Comparison of ENCODE assay signal across 1 cellular context in the genomic region with DNA sequence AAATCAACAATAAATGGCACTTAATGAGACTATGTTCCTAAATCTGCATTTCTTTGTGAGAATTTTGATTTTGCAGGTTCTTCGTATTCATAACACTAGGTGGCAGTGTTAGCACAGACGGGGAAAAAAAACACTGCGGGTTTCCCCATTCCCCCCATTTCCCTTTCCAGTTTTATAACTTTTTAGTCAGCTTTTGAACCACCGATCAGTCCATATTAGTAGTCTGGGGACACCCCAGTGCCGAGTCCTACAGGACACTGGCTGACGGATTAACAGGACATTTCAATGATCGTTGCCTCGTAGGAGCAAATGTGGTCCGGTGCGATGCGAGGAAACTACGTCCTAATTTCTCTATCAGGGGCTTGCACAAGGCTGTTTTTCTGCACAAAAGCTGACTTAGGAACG.
TF ChIP-seq lines count a peak whose summit lies in the region.

No MANE protein-coding gene starts in this region.

TF ChIP-seq in liver, 16 proteins besides CTCF, POLR2A, EP300 and RAD21 (continued from another document):
- TF ChIP-seq, protein P1, sequence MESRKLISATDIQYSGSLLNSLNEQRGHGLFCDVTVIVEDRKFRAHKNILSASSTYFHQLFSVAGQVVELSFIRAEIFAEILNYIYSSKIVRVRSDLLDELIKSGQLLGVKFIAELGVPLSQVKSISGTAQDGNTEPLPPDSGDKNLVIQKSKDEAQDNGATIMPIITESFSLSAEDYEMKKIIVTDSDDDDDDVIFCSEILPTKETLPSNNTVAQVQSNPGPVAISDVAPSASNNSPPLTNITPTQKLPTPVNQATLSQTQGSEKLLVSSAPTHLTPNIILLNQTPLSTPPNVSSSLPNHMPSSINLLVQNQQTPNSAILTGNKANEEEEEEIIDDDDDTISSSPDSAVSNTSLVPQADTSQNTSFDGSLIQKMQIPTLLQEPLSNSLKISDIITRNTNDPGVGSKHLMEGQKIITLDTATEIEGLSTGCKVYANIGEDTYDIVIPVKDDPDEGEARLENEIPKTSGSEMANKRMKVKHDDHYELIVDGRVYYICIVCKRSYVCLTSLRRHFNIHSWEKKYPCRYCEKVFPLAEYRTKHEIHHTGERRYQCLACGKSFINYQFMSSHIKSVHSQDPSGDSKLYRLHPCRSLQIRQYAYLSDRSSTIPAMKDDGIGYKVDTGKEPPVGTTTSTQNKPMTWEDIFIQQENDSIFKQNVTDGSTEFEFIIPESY (IDR thresholded peaks at IDR 0.05): no peak
- TF ChIP-seq, protein P2, sequence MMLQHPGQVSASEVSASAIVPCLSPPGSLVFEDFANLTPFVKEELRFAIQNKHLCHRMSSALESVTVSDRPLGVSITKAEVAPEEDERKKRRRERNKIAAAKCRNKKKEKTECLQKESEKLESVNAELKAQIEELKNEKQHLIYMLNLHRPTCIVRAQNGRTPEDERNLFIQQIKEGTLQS (IDR thresholded peaks at IDR 0.05): no peak
- no peak for TF ChIP-seq TAF1 (conservative IDR thresholded peaks at IDR 0.05)
- TF ChIP-seq, protein P3, sequence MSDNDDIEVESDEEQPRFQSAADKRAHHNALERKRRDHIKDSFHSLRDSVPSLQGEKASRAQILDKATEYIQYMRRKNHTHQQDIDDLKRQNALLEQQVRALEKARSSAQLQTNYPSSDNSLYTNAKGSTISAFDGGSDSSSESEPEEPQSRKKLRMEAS (IDR thresholded peaks at IDR 0.05): no peak
- TF ChIP-seq FOXA1 (IDR thresholded peaks at IDR 0.05): no peak
- TF ChIP-seq GABPA (IDR thresholded peaks at IDR 0.05 in 1 of 2, conservative IDR thresholded peaks at IDR 0.05 in 1 of 2): no peak
- TF ChIP-seq HNF4A (conservative IDR thresholded peaks at IDR 0.05): no peak
- no peak for TF ChIP-seq JUND (IDR thresholded peaks at IDR 0.05)
- TF ChIP-seq SP1 (IDR thresholded peaks at IDR 0.05): no peak
- TF ChIP-seq YY1 (IDR thresholded peaks at IDR 0.05): no peak
